In genomic region chr4:152380185-152380584, GRCh38 we compare ENCODE assay signal across 16 cellular contexts.
"Had no signal": no experiment of that assay in that cellular context is flagged by ENCODE, and none has a peak within 500 bp of the region (broad histone marks: within the 10 kb centered on the region; RNA-seq: fewer than 3 reads in every experiment).

No MANE protein-coding gene starts in this region.

- H3K36me3 ChIP-seq: spleen, thoracic aorta, uterus had no signal

- H3K4me3 ChIP-seq: mucosa of descending colon, spleen, thoracic aorta, uterus had no signal

- H3K27ac ChIP-seq: thoracic aorta had no signal

- H3K9me3 ChIP-seq: mucosa of descending colon, spleen, thoracic aorta, uterus had no signal

- ATAC-seq: mucosa of descending colon had no signal

- DNase-seq: activated CD4-positive, alpha-beta memory T cell treated with anti-CD3 and anti-CD28 coated beads, Interleukin-2, amount 10 ng/mL, durations not matched to agents 7 days and 5 days; activated CD4-positive, alpha-beta T cell treated with anti-CD3 and anti-CD28 coated beads, Interleukin-2, amount 10 ng/mL, durations not matched to agents 7 days and 5 days; activated CD4-positive, CD25-positive, alpha-beta regulatory T cell treated with anti-CD3 and anti-CD28 coated beads, Interleukin-2, amount 50 U/mL, for 72 hours; activated CD8-positive, alpha-beta memory T cell treated with anti-CD3 and anti-CD28 coated beads, Interleukin-2, amount 50 U/mL, for 48 hours; activated gamma-delta T cell; activated naive CD4-positive, alpha-beta T cell treated with anti-CD3 and anti-CD28 coated beads, Interleukin-2, amount 10 ng/mL, durations not matched to agents 7 days and 5 days; activated naive CD8-positive, alpha-beta T cell treated with anti-CD3 and anti-CD28 coated beads, Interleukin-2, amount 10 ng/mL, durations not matched to agents 7 days and 5 days; activated T-cell treated with anti-CD3 and anti-CD28 coated beads, Interleukin-2, amount 50 U/mL, for 24 hours; central memory CD4-positive, alpha-beta T cell; mucosa of descending colon; retina; spleen; stimulated activated naive CD4-positive, alpha-beta T cell treated with Interleukin-2 at 50 U/mL for 16 hours; trophoblast cell; uterus had no signal

- H3K4me1 ChIP-seq: uterus had no signal

- H3K27me3 ChIP-seq: spleen, uterus had no signal
